In the genomic region with DNA sequence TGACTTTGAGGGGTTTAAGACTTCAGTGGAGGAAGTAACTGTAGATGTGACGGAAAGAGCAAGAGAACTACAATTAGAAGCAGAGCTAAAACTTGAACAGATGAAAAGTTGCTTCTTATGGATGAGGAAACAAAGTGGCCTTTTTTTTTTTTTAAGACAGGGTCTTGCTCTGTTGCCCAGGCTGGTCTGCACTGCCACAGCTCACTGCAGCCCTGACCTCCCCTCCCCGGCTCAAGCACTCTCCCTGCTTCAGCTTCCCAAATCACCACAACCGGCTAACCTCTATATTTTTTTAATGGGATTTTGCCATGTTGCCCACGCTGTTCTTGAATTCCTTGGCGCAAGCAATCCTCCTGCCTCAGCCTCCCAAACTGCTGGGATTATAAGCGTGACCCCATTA, we compare ENCODE assay signal across 23 cellular contexts. TPM values are rescaled to one million over a fixed set of nuclear protein-coding genes. Genes with fewer than 3 reads are reported as not detected.
DNase-seq lines count a peak whose midpoint lies in the region; ATAC-seq and TF ChIP-seq lines count a peak whose summit lies in the region.
"Had no signal": no experiment of that assay in that cellular context is flagged by ENCODE, and none has a peak within 500 bp of the region (broad histone marks: within the 10 kb centered on the region; RNA-seq: fewer than 3 reads in every experiment).

No MANE protein-coding gene starts in this region.

- peak overlapping the region; percentile 17 for H3K27ac Mint-ChIP-seq in activated CD4-positive, alpha-beta T cell treated with anti-CD3 and anti-CD28 coated beads for 36 hours
- H3K27ac Mint-ChIP-seq in CD4-positive, alpha-beta T cell = peak overlapping the region; percentile 66
- H3K27ac Mint-ChIP-seq in activated naive CD8-positive, alpha-beta T cell treated with anti-CD3 and anti-CD28 coated beads, Interleukin-2, amount 50 U/mL, for 24 hours = no peak overlapping the region
- H3K27ac Mint-ChIP-seq in neural crest cell (ENCODE audit: unreplicated experiment) = peak overlapping the region; percentile 50
- H3K27ac Mint-ChIP-seq: activated CD4-positive, alpha-beta T cell treated with anti-CD3 and anti-CD28 coated beads, Interleukin-2, amount 10 ng/mL, durations not matched to agents 7 days and 5 days; nephron progenitor cell; type B pancreatic cell had no signal

- POLR2A ChIA-PET in activated CD4-positive, alpha-beta T cell treated with anti-CD3 and anti-CD28 coated beads for 36 hours (lab: Charles Lee) = no interaction called here
- POLR2A ChIA-PET in CD4-positive, alpha-beta T cell (lab: Charles Lee) = no interaction called here

- H3K4me3 Mint-ChIP-seq in activated CD4-positive, alpha-beta T cell treated with anti-CD3 and anti-CD28 coated beads for 36 hours = no peak overlapping the region
- H3K4me3 Mint-ChIP-seq in CD4-positive, alpha-beta T cell = peak overlapping the region; percentile 76
- peak overlapping the region; percentile 31 for H3K4me3 Mint-ChIP-seq in activated naive CD8-positive, alpha-beta T cell treated with anti-CD3 and anti-CD28 coated beads, Interleukin-2, amount 50 U/mL, for 24 hours
- H3K4me3 Mint-ChIP-seq in neural crest cell = peak overlapping the region; percentile 39
- H3K4me3 Mint-ChIP-seq: activated CD4-positive, alpha-beta T cell treated with anti-CD3 and anti-CD28 coated beads, Interleukin-2, amount 10 ng/mL, durations not matched to agents 7 days and 5 days; type B pancreatic cell had no signal

- no peaks in the 10 kb centered on the region for H3K9me3 ChIP-seq in CD4-positive, alpha-beta T cell (ENCODE audit: control insufficient read depth, low read length)
- H3K9me3 ChIP-seq: esophagus squamous epithelium, stomach had no signal

- no peak for DNase-seq in activated CD4-positive, alpha-beta T cell treated with anti-CD3 and anti-CD28 coated beads for 36 hours
- DNase-seq in activated CD4-positive, alpha-beta T cell treated with anti-CD3 and anti-CD28 coated beads for 4 hours = no peak
- no peak for DNase-seq in CD4-positive, alpha-beta T cell
- DNase-seq in activated naive CD8-positive, alpha-beta T cell treated with anti-CD3 and anti-CD28 coated beads, Interleukin-2, amount 50 U/mL, for 24 hours = no peak
- DNase-seq in neural crest cell (ENCODE audit: low read depth, low spot score) (no peak), NCI-H446 treated with DMSO at 0.1 percent for 48 hours (lab: John Stamatoyannopoulos, UW) (no peak), NCI-H345 treated with DMSO at 0.1 percent for 48 hours (lab: John Stamatoyannopoulos, UW; ENCODE audit: unreplicated experiment) (no peak), NCI-H1105 treated with DMSO at 0.1 percent for 48 hours (lab: John Stamatoyannopoulos, UW) (no peak)
- DNase-seq: activated CD4-positive, alpha-beta T cell treated with anti-CD3 and anti-CD28 coated beads, Interleukin-2, amount 10 ng/mL, durations not matched to agents 7 days and 5 days; activated naive CD4-positive, alpha-beta T cell; AML-193; effector CD8-positive, alpha-beta T cell; esophagus squamous epithelium; kidney; NCI-H1436 treated with DMSO at 0.1 percent for 48 hours; NCI-H526 treated with DMSO at 0.1 percent for 48 hours; nephron progenitor cell; stimulated activated CD4-positive, alpha-beta T cell treated with anti-CD3 and anti-CD28 coated beads, Interleukin-4, amount 100 ng/mL, for 24 hours; stomach had no signal

- H3K27me3 ChIP-seq in CD4-positive, alpha-beta T cell (ENCODE audit: control insufficient read depth, insufficient read depth, low read length) = no peaks in the 10 kb centered on the region
- H3K27me3 ChIP-seq: esophagus squamous epithelium, stomach had no signal

- intact Hi-C loops in activated CD4-positive, alpha-beta T cell treated with anti-CD3 and anti-CD28 coated beads for 36 hours (cut with DNase I, micrococcal nuclease) = loop anchor here in 1 of 2 experiments (10.0 kb wide), 1 partner anchor 730 kb away; the partner anchor contains the start of gene GYPC
- intact Hi-C loops in CD4-positive, alpha-beta T cell (cut with DNase I, micrococcal nuclease) = loop anchor here in 1 of 2 experiments (10.0 kb wide), 2 partner anchors 90 to 500 kb away; partner anchors contain the start of genes AMMECR1L and ERCC3

- H3K36me3 Mint-ChIP-seq in activated CD4-positive, alpha-beta T cell treated with anti-CD3 and anti-CD28 coated beads for 36 hours (ENCODE audit: low read depth) = peaks cover 10% of the 10 kb centered on the region
- peaks cover 46% of the 10 kb centered on the region for H3K36me3 Mint-ChIP-seq in CD4-positive, alpha-beta T cell (ENCODE audit: low read depth)
- peaks cover 14% of the 10 kb centered on the region for H3K36me3 Mint-ChIP-seq in activated naive CD8-positive, alpha-beta T cell treated with anti-CD3 and anti-CD28 coated beads, Interleukin-2, amount 50 U/mL, for 24 hours (ENCODE audit: low read depth)
- peaks cover 6% of the 10 kb centered on the region for H3K36me3 Mint-ChIP-seq in neural crest cell (ENCODE audit: low read depth)

- TF ChIP-seq CTCF in CD4-positive, alpha-beta T cell (IDR thresholded peaks at IDR 0.05) = no peak
- TF ChIP-seq CTCF in neural crest cell (conservative IDR thresholded peaks at IDR 0.05) = no peak

- no peak overlapping the region for H3K27ac ChIP-seq in CD4-positive, alpha-beta T cell (ENCODE audit: low read depth, low read length)
- H3K27ac ChIP-seq: 22Rv1, esophagus squamous epithelium had no signal

- no peak for ATAC-seq in activated CD4-positive, alpha-beta T cell treated with anti-CD3 and anti-CD28 coated beads for 36 hours
- no peak for ATAC-seq in CD4-positive, alpha-beta T cell (ENCODE audit: poor library complexity)
- ATAC-seq in activated naive CD8-positive, alpha-beta T cell treated with anti-CD3 and anti-CD28 coated beads, Interleukin-2, amount 50 U/mL, for 24 hours = no peak
- ATAC-seq: Right ventricle myocardium inferior had no signal

- no peaks in the 10 kb centered on the region for H3K9me3 Mint-ChIP-seq in activated CD4-positive, alpha-beta T cell treated with anti-CD3 and anti-CD28 coated beads for 36 hours (ENCODE audit: low read depth)
- no peaks in the 10 kb centered on the region for H3K9me3 Mint-ChIP-seq in CD4-positive, alpha-beta T cell
- no peaks in the 10 kb centered on the region for H3K9me3 Mint-ChIP-seq in activated naive CD8-positive, alpha-beta T cell treated with anti-CD3 and anti-CD28 coated beads, Interleukin-2, amount 50 U/mL, for 24 hours
- H3K9me3 Mint-ChIP-seq in neural crest cell = no peaks in the 10 kb centered on the region
- H3K9me3 Mint-ChIP-seq: activated CD4-positive, alpha-beta T cell treated with anti-CD3 and anti-CD28 coated beads, Interleukin-2, amount 10 ng/mL, durations not matched to agents 7 days and 5 days; nephron progenitor cell; type B pancreatic cell had no signal

- peaks cover 81% of the 10 kb centered on the region for H3K4me1 Mint-ChIP-seq in activated CD4-positive, alpha-beta T cell treated with anti-CD3 and anti-CD28 coated beads for 36 hours
- H3K4me1 Mint-ChIP-seq in CD4-positive, alpha-beta T cell (ENCODE audit: low read depth) = peaks cover 89% of the 10 kb centered on the region
- peaks cover 83% of the 10 kb centered on the region for H3K4me1 Mint-ChIP-seq in activated naive CD8-positive, alpha-beta T cell treated with anti-CD3 and anti-CD28 coated beads, Interleukin-2, amount 50 U/mL, for 24 hours
- H3K4me1 Mint-ChIP-seq in neural crest cell = peaks cover 39% of the 10 kb centered on the region

- CTCF ChIA-PET in activated CD4-positive, alpha-beta T cell treated with anti-CD3 and anti-CD28 coated beads for 36 hours (lab: Charles Lee) = interaction anchor here (0.6 kb wide), 1 partner anchor 317 kb away, joined by 3 read pairs; no protein-coding TSS in a partner anchor
- CTCF ChIA-PET in CD4-positive, alpha-beta T cell (lab: Charles Lee) = no interaction called here

- H3K27me3 Mint-ChIP-seq in activated CD4-positive, alpha-beta T cell treated with anti-CD3 and anti-CD28 coated beads for 36 hours = no peaks in the 10 kb centered on the region
- no peaks in the 10 kb centered on the region for H3K27me3 Mint-ChIP-seq in CD4-positive, alpha-beta T cell
- H3K27me3 Mint-ChIP-seq in activated naive CD8-positive, alpha-beta T cell treated with anti-CD3 and anti-CD28 coated beads, Interleukin-2, amount 50 U/mL, for 24 hours = no peaks in the 10 kb centered on the region
- H3K27me3 Mint-ChIP-seq in neural crest cell (ENCODE audit: low read depth) = peaks cover 6% of the 10 kb centered on the region
- H3K27me3 Mint-ChIP-seq: activated CD4-positive, alpha-beta T cell treated with anti-CD3 and anti-CD28 coated beads, Interleukin-2, amount 10 ng/mL, durations not matched to agents 7 days and 5 days had no signal

RNA-seq across cellular contexts. Expression of gene MAP3K2, which starts 3.2 kb away (rescaled TPM):
- 10 to 100 TPM; 35.2 to 35.6 TPM for total RNA-seq in activated CD4-positive, alpha-beta T cell treated with anti-CD3 and anti-CD28 coated beads for 36 hours
- 100 to 1,000 TPM; 103 to 105 TPM for total RNA-seq in CD4-positive, alpha-beta T cell
- 31.5 and 35.1 TPM in 2 replicates for total RNA-seq in neural crest cell

RNA-seq across cellular contexts. Expression of gene PROC, which starts 33.7 kb away (rescaled TPM):
- not detected for total RNA-seq in activated CD4-positive, alpha-beta T cell treated with anti-CD3 and anti-CD28 coated beads for 36 hours
- total RNA-seq in CD4-positive, alpha-beta T cell = under 1 TPM in 1 of 2 experiments, not detected in 1; 0.28 TPM
- not detected in 2 replicates for total RNA-seq in neural crest cell
- total RNA-seq: activated CD4-positive, alpha-beta T cell treated with anti-CD3 and anti-CD28 coated beads, Interleukin-2, amount 10 ng/mL, durations not matched to agents 7 days and 5 days; pulmonary artery endothelial cell; Right ventricle myocardium inferior had no signal
